In the genomic region with DNA sequence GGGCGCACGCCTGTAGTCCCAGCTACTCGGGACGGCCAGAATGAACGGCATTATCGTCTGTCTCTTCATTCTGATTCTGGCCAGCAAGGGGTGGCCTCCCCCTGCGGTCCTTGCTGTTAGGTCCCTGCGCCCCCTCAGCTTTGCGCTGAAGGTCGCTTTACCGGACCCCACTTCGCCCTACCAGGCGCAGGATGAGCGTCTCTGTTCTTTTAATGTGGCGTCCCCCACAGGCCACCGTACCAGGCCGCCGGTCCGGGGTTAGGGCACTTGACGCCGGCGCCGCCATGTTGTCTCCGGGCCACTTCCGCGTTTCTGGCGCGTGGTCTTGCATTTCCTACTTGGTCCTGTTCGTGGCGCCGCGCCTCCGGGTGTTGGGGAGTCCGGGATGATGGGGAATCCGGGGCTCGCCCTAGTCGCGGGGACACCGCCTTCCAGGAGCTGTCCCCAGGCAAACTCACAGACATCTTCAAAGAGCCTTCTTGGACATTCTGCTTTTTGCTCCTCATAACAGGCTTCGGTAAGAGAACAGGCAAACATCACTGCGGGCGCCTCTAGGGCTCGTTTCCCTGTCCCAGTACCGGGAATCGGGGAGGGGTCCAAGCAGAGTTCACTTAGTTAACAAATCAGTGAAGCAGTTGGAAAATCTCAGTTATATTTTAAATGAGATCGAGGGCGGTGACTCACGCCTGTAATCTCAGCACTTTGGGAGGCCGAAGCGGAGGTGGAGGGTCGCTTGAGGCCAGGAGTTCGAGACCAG, we compare ENCODE assay signal across 8 cellular contexts. TPM values are rescaled to one million over a fixed set of nuclear protein-coding genes. Genes with fewer than 3 reads are reported as not detected.
A peak's percentile ranks its signal among the peaks of the same experiment; 100 is the strongest.
DNase-seq lines count a peak whose midpoint lies in the region; ATAC-seq and TF ChIP-seq lines count a peak whose summit lies in the region.

No MANE protein-coding gene starts in this region.

- POLR2A ChIA-PET in HCT116 (lab: Charles Lee): interaction anchor here (1.7 kb wide), 1 partner anchor 8 kb away, joined by 5 read pairs; a partner anchor contains a TSS

- RAD21 ChIA-PET in HCT116 (lab: Charles Lee; ENCODE audit: low non-redundant PET in 1 of 2, low total read pairs in 2 of 2, uncharacterized antibody in 2 of 2, unreplicated experiment in 2 of 2): interaction anchor here in 1 of 2 experiments (0.6 kb wide), 1 partner anchor 228 kb away, joined by 3 read pairs; no protein-coding TSS in a partner anchor

- H3K79me2 ChIP-seq in HCT116 (ENCODE audit: insufficient read depth, low read length) (peaks cover 13% of the 10 kb centered on the region), MM.1S (ENCODE audit: low read length) (no peaks in the 10 kb centered on the region), neural progenitor cell (ENCODE audit: low read depth) (no peaks in the 10 kb centered on the region)

- no peaks in the 10 kb centered on the region for H3K9me3 ChIP-seq in HCT116 (ENCODE audit: control insufficient read depth in 1 of 2, insufficient read depth in 1 of 2, low read depth in 1 of 2, low read length in 2 of 2)
- no peaks in the 10 kb centered on the region for H3K9me3 ChIP-seq in MM.1S (replicated peaks; ENCODE audit: insufficient read depth, low read length)
- no peaks in the 10 kb centered on the region for H3K9me3 ChIP-seq in neural progenitor cell (ENCODE audit: low read depth)
- H3K9me3 ChIP-seq in stomach smooth muscle (ENCODE audit: control insufficient read depth in 2 of 2, low read length in 2 of 2): no peaks in the 10 kb centered on the region

- H2AFZ ChIP-seq in HCT116 (ENCODE audit: low read depth, low read length, poor library complexity, severe bottlenecking) (peak overlapping the region; percentile 76), MM.1S (ENCODE audit: low read length) (peak overlapping the region; percentile 96), neural progenitor cell (replicated peaks) (peak overlapping the region; percentile 99)

- no peaks in the 10 kb centered on the region for H3K27me3 ChIP-seq in HCT116 (ENCODE audit: insufficient read depth, low read length)
- H3K27me3 ChIP-seq in MM.1S (replicated peaks; ENCODE audit: insufficient read depth, low read length): no peaks in the 10 kb centered on the region
- H3K27me3 ChIP-seq in foreskin keratinocyte: no peaks in the 10 kb centered on the region
- H3K27me3 ChIP-seq in neural progenitor cell: no peaks in the 10 kb centered on the region
- no peaks in the 10 kb centered on the region for H3K27me3 ChIP-seq in stomach smooth muscle (ENCODE audit: control insufficient read depth in 1 of 2, insufficient read depth in 2 of 2, low read length in 2 of 2)

- H3K4me3 Mint-ChIP-seq in neural progenitor cell: peak overlapping the region; percentile 91

- H3K36me3 ChIP-seq in HCT116 (ENCODE audit: control insufficient read depth in 1 of 2, insufficient read depth in 2 of 2, low read length in 2 of 2): no peaks in the 10 kb centered on the region
- H3K36me3 ChIP-seq in MM.1S (replicated peaks; ENCODE audit: insufficient read depth, low read length): no peaks in the 10 kb centered on the region
- no peaks in the 10 kb centered on the region for H3K36me3 ChIP-seq in neural progenitor cell
- no peaks in the 10 kb centered on the region for H3K36me3 ChIP-seq in stomach smooth muscle (ENCODE audit: control insufficient read depth in 2 of 2, insufficient read depth in 2 of 2, low read length in 2 of 2)

- no peaks in the 10 kb centered on the region for H3K27me3 Mint-ChIP-seq in neural progenitor cell (ENCODE audit: insufficient read depth, low read depth)

- intact Hi-C loops in HCT116 (cut with micrococcal nuclease): loop anchor here (2.0 to 5.0 kb wide), 2 partner anchors 173 to 412 kb away; a partner anchor contains a TSS

- ATAC-seq in HCT116 (peak; percentile 94), foreskin keratinocyte (peak; percentile 96)

- DNase-seq in GF-D8 (lab: John Stamatoyannopoulos, UW) (peak; percentile 93), HCT116 (ENCODE audit: low read depth, low spot score) (peak; percentile 89), MM.1S (peak; percentile 93), SHP77 treated with DMSO at 0.1 percent for 48 hours (lab: John Stamatoyannopoulos, UW) (peak; percentile 81), foreskin keratinocyte (peak; percentile 66 to 89), neural progenitor cell (ENCODE audit: low spot score) (peak; percentile 94)
- peak; percentile 87 for DNase-seq in activated gamma-delta T cell treated with anti-CD3 and anti-CD28 coated beads, Interleukin-2, amount 50 U/mL, for 16 hours (ENCODE audit: low read depth)

- peak overlapping the region; percentile 80 to 83 for H3K4me3 ChIP-seq in HCT116 (replicated peaks in 1 of 2; ENCODE audit: low read depth in 1 of 2, low read length in 2 of 2)
- peak overlapping the region; percentile 52 for H3K4me3 ChIP-seq in MM.1S (ENCODE audit: low read length)
- H3K4me3 ChIP-seq in neural progenitor cell: peak overlapping the region; percentile 73
- H3K4me3 ChIP-seq in stomach smooth muscle (ENCODE audit: low read length in 2 of 2): peak overlapping the region; percentile 89 to 91

- H3K4me1 ChIP-seq in HCT116 (ENCODE audit: control insufficient read depth in 1 of 2, insufficient read depth in 2 of 2, low read length in 2 of 2): peaks cover 0 to 20% of the 10 kb centered on the region in 2 experiments; a peak in 2 of 4 replicates
- no peaks in the 10 kb centered on the region for H3K4me1 ChIP-seq in MM.1S (ENCODE audit: low read length)
- H3K4me1 ChIP-seq in foreskin keratinocyte: peaks cover 14% of the 10 kb centered on the region
- H3K4me1 ChIP-seq in neural progenitor cell: peaks cover 2% of the 10 kb centered on the region
- H3K4me1 ChIP-seq in stomach smooth muscle (ENCODE audit: control insufficient read depth, insufficient read depth, low read length): peaks cover 3% of the 10 kb centered on the region

- no peaks in the 10 kb centered on the region for H3F3A ChIP-seq in MM.1S (ENCODE audit: insufficient read depth, low read length)
- H3F3A ChIP-seq in neural progenitor cell (ENCODE audit: low read depth): peaks cover 12% of the 10 kb centered on the region

- H3K36me3 Mint-ChIP-seq in neural progenitor cell: peaks cover 6% of the 10 kb centered on the region

- peaks cover 5% of the 10 kb centered on the region for H3K9me3 Mint-ChIP-seq in neural progenitor cell

- H3K4me2 ChIP-seq in HCT116 (ENCODE audit: low read length) (peak overlapping the region; percentile 77), MM.1S (ENCODE audit: low read depth, low read length) (peak overlapping the region; percentile 63), neural progenitor cell (peak overlapping the region; percentile 80)

- TSS peak; percentile 88 for BruUV-seq in HCT116 (replicated peaks; lab: Mats Ljungman, UMichigan)

- H3K27ac Mint-ChIP-seq in neural progenitor cell: peak overlapping the region; percentile 98

- TF ChIP-seq CTCF in HCT116 (IDR thresholded peaks at IDR 0.05 in 2 of 3, conservative IDR thresholded peaks at IDR 0.05 in 1 of 3; ENCODE audit: borderline replicate concordance in 1 of 3, insufficient read depth in 1 of 3, low read depth in 2 of 3, low read length in 2 of 3) (peak in 2 of 3 experiments; percentile 64 to 74; a peak in 4 of 6 replicates), MM.1S (IDR thresholded peaks at IDR 0.05; ENCODE audit: low read length) (peak; percentile 74), foreskin keratinocyte (conservative IDR thresholded peaks at IDR 0.05) (peak; percentile 97), neural progenitor cell (IDR thresholded peaks at IDR 0.05) (peak; percentile 67)

- H3K4me1 Mint-ChIP-seq in neural progenitor cell: peaks cover 18% of the 10 kb centered on the region

- H3K9me2 ChIP-seq in HCT116 (ENCODE audit: insufficient read depth): no peaks in the 10 kb centered on the region
- H3K9me2 ChIP-seq in MM.1S (replicated peaks; ENCODE audit: insufficient read depth, low read length): no peaks in the 10 kb centered on the region

- peak overlapping the region; percentile 80 for H3K9ac ChIP-seq in HCT116 (ENCODE audit: low read length)
- H3K9ac ChIP-seq in MM.1S (ENCODE audit: low read length): peak overlapping the region; percentile 63
- peak overlapping the region; percentile 39 for H3K9ac ChIP-seq in neural progenitor cell
- peak overlapping the region; percentile 64 to 90 for H3K9ac ChIP-seq in stomach smooth muscle (ENCODE audit: low read length in 2 of 2)

- CTCF ChIA-PET in HCT116 (lab: Charles Lee): interaction anchor here (1.0 kb wide), 1 partner anchor 16 kb away, joined by 3 read pairs; no protein-coding TSS in a partner anchor

- TF ChIP-seq POLR2A in HCT116 (IDR thresholded peaks at IDR 0.05; ENCODE audit: borderline replicate concordance, extremely low read depth, insufficient read depth, insufficient read length): peak; percentile 63

- TF ChIP-seq RAD21 in HCT116 (IDR thresholded peaks at IDR 0.05; ENCODE audit: low read depth): no peak

- H4K20me1 ChIP-seq in HCT116 (ENCODE audit: insufficient read depth) (no peaks in the 10 kb centered on the region), MM.1S (ENCODE audit: insufficient read depth, low read length) (no peaks in the 10 kb centered on the region), neural progenitor cell (ENCODE audit: low read depth) (no peaks in the 10 kb centered on the region)

- H3K27ac ChIP-seq in HCT116 (ENCODE audit: low read depth, low read length) (peak overlapping the region; percentile 65), MM.1S (ENCODE audit: low read length) (peak overlapping the region; percentile 1; the same call in 1 of the 2 replicates), foreskin keratinocyte (peak overlapping the region; percentile 45), neural progenitor cell (no peak overlapping the region), stomach smooth muscle (ENCODE audit: low read length) (peak overlapping the region; percentile 58)

TF ChIP-seq in HCT116, 20 proteins besides CTCF, POLR2A, EP300 and RAD21 (continues in another document):
- TF ChIP-seq SP1 (IDR thresholded peaks at IDR 0.05; ENCODE audit: low read depth) (no peak), FOSL1 (IDR thresholded peaks at IDR 0.05; ENCODE audit: low read depth) (no peak), ELF1 (IDR thresholded peaks at IDR 0.05; ENCODE audit: borderline replicate concordance, low read depth) (no peak), YY1 (IDR thresholded peaks at IDR 0.05; ENCODE audit: extremely low read depth, insufficient replicate concordance, low read depth, low read length) (peak; percentile 100), CBX3 (IDR thresholded peaks at IDR 0.05; ENCODE audit: low read depth) (no peak)
- TF ChIP-seq, protein P1, sequence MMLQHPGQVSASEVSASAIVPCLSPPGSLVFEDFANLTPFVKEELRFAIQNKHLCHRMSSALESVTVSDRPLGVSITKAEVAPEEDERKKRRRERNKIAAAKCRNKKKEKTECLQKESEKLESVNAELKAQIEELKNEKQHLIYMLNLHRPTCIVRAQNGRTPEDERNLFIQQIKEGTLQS (IDR thresholded peaks at IDR 0.05): no peak

RNA-seq across cellular contexts. Expression of a gene that starts 8.5 kb away (rescaled TPM):
- total RNA-seq in HCT116 (2021; ENCODE audit: unreplicated experiment) (177 TPM), foreskin keratinocyte (156 and 163 TPM in 2 replicates), neural progenitor cell (ENCODE audit: low replicate concordance) (111 and 186 TPM in 2 replicates)
- polyA plus RNA-seq in HCT116 (2012): 123 and 132 TPM in 2 replicates
- 71.9 and 75.9 TPM in 2 replicates for polyA plus RNA-seq in foreskin keratinocyte

RNA-seq across cellular contexts. Expression of a gene that starts 43.7 kb away (rescaled TPM):
- total RNA-seq in HCT116 (2021; ENCODE audit: unreplicated experiment): 42.7 TPM
- polyA plus RNA-seq in HCT116 (2012): 26.4 and 34.8 TPM in 2 replicates
- total RNA-seq in foreskin keratinocyte: 19.6 and 21.5 TPM in 2 replicates
- polyA plus RNA-seq in foreskin keratinocyte: 8.0 and 8.2 TPM in 2 replicates
- 10.9 and 16.4 TPM in 2 replicates for total RNA-seq in neural progenitor cell (ENCODE audit: low replicate concordance)
